In genomic region chr13:112097770-112098169, GRCh38 we compare ENCODE assay signal across 1 cellular context.
TF ChIP-seq lines count a peak whose summit lies in the region.

No MANE protein-coding gene starts in this region.

TF ChIP-seq in HEK293, 187 proteins besides CTCF, POLR2A, EP300 and RAD21 (continued from another document and continues in another):
- TF ChIP-seq PRDM2 (tag by site-specific recombination; IDR thresholded peaks at IDR 0.05; ENCODE audit: borderline replicate concordance) (no peak), ZNF660 (tag by site-specific recombination; IDR thresholded peaks at IDR 0.05) (no peak), PRDM4 (tag by site-specific recombination; IDR thresholded peaks at IDR 0.05) (no peak), ZBTB7A (tag by site-specific recombination; IDR thresholded peaks at IDR 0.05; ENCODE audit: low read depth) (no peak), BCL11A (tag by site-specific recombination; IDR thresholded peaks at IDR 0.05; ENCODE audit: low read depth) (no peak), ZNF704 (tag by site-specific recombination; IDR thresholded peaks at IDR 0.05) (no peak), ZIC2 (tag by site-specific recombination; IDR thresholded peaks at IDR 0.05) (no peak), SCRT2 (tag by site-specific recombination; IDR thresholded peaks at IDR 0.05) (no peak), ZNF155 (tag by site-specific recombination; IDR thresholded peaks at IDR 0.05) (no peak), FEZF1 (tag by site-specific recombination; IDR thresholded peaks at IDR 0.05) (peak; percentile 23; the same call in 1 of the 2 replicates), OSR2 (tag by site-specific recombination; IDR thresholded peaks at IDR 0.05) (peak; percentile 72), ZNF654 (tag by site-specific recombination; IDR thresholded peaks at IDR 0.05; ENCODE audit: low read depth) (no peak), ZNF529 (tag by site-specific recombination; IDR thresholded peaks at IDR 0.05; ENCODE audit: insufficient replicate concordance) (no peak), ZEB2 (tag by site-specific recombination; IDR thresholded peaks at IDR 0.05) (peak; percentile 57; the same call in 1 of the 2 replicates), ZNF768 (tag by site-specific recombination; IDR thresholded peaks at IDR 0.05) (no peak), TSHZ1 (tag by site-specific recombination; IDR thresholded peaks at IDR 0.05; ENCODE audit: borderline replicate concordance) (no peak), ZNF610 (tag by site-specific recombination; IDR thresholded peaks at IDR 0.05; ENCODE audit: borderline replicate concordance) (no peak), SP2 (tag by site-specific recombination; IDR thresholded peaks at IDR 0.05) (no peak), SP7 (tag by site-specific recombination; IDR thresholded peaks at IDR 0.05) (no peak), PATZ1 (tag by site-specific recombination; IDR thresholded peaks at IDR 0.05) (no peak), ZNF37A (tag by site-specific recombination; IDR thresholded peaks at IDR 0.05) (no peak), KLF8 (tag by site-specific recombination; IDR thresholded peaks at IDR 0.05) (no peak), ZNF24 (tag by site-specific recombination; IDR thresholded peaks at IDR 0.05) (no peak), ZNF335 (tag by site-specific recombination; conservative IDR thresholded peaks at IDR 0.05) (no peak), ZNF23 (tag by site-specific recombination; IDR thresholded peaks at IDR 0.05; ENCODE audit: borderline replicate concordance) (no peak), ZNF26 (tag by site-specific recombination; IDR thresholded peaks at IDR 0.05) (no peak), ZNF530 (tag by site-specific recombination; IDR thresholded peaks at IDR 0.05; ENCODE audit: low read depth) (no peak), ZNF600 (tag by site-specific recombination; IDR thresholded peaks at IDR 0.05) (no peak), ZNF148 (tag by site-specific recombination; IDR thresholded peaks at IDR 0.05; ENCODE audit: borderline replicate concordance) (no peak), ZNF341 (tag by site-specific recombination; IDR thresholded peaks at IDR 0.05; ENCODE audit: low read depth) (no peak), TRIM28 (IDR thresholded peaks at IDR 0.05; ENCODE audit: borderline replicate concordance, low read length) (0 out of 2 replicates have a peak, but pooled peaks have one; percentile 8), PRDM1 (tag by site-specific recombination; IDR thresholded peaks at IDR 0.05) (no peak), SCRT1 (tag by site-specific recombination; IDR thresholded peaks at IDR 0.05; ENCODE audit: borderline replicate concordance) (no peak), ZNF426 (tag by site-specific recombination; IDR thresholded peaks at IDR 0.05) (no peak), PRDM6 (tag by site-specific recombination; IDR thresholded peaks at IDR 0.05) (0 out of 2 replicates have a peak, but pooled peaks have one; percentile 37), ZBTB20 (tag by site-specific recombination; IDR thresholded peaks at IDR 0.05) (no peak), ZNF121 (tag by site-specific recombination; IDR thresholded peaks at IDR 0.05) (no peak)
